Comparison of ENCODE assay signal across 12 cellular contexts in the genomic region with DNA sequence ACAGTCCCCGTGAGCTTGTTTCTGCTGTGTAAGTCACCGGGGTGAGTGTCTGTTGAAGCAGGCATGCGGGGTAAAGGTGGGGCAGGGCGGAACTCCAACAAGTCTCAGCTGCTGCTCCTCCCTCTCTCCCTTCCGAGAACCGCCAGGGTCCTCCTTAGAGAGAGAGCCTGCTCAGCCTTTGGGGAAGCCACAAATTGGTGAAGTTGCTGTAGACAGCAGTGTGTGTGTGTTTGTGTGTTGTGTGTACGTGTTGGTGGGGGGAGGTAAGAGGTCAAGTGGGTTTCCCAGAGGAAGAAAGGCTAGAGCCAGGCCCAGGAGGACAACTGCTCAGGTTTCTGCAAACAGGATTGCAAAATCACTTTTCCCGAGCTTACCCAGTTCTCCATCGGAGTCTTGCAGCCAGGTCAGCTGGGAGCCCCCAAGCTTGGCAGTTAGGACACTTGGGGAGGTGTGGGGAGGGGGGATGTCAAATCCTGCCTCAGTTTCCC. TPM values are rescaled to one million over a fixed set of nuclear protein-coding genes. Genes with fewer than 3 reads are reported as not detected.
DNase-seq lines count a peak whose midpoint lies in the region; ATAC-seq lines count a peak whose summit lies in the region.
"Had no signal": no experiment of that assay in that cellular context is flagged by ENCODE, and none has a peak within 500 bp of the region (broad histone marks: within the 10 kb centered on the region; RNA-seq: fewer than 3 reads in every experiment).

No MANE protein-coding gene starts in this region.

- intact Hi-C loops in left ventricle myocardium superior (cut with micrococcal nuclease), result no loop called here

- ATAC-seq in left ventricle myocardium superior (peak; percentile 36), GM18502 (IDR thresholded peaks at IDR 0.05; ENCODE audit: poor library complexity, unreplicated experiment) (no peak), GM18907 (IDR thresholded peaks at IDR 0.05; ENCODE audit: unreplicated experiment) (no peak)
- ATAC-seq: activated T-helper 17 cell treated with anti-CD3 and anti-CD28 coated beads, Interleukin-2, amount 50 U/mL, for 72 hours; naive thymus-derived CD8-positive, alpha-beta T cell had no signal

- DNase-seq in H4 (ENCODE audit: low spot score) (peak; percentile 38), RPMI8226 (peak; percentile 23), left ventricle myocardium superior (no peak), renal cortical epithelial cell (ENCODE audit: low read depth) (peak; percentile 62), NCI-H1694 (lab: John Stamatoyannopoulos, UW) (no peak), GM19238 (ENCODE audit: insufficient read length, low spot score) (no peak)
- DNase-seq: glutamatergic neuron; Karpas-422; naive thymus-derived CD8-positive, alpha-beta T cell had no signal

RNA-seq across cellular contexts. Expression of a gene that starts 38.9 kb away (rescaled TPM):
- total RNA-seq in H4 (2014; rRNA removed; shearing (Covaris generic)), result 5.3 and 8.4 TPM in 2 replicates
- total RNA-seq in left ventricle myocardium superior (54.8 TPM), renal cortical epithelial cell (18.2 and 37.5 TPM in 2 replicates)
- total RNA-seq: naive thymus-derived CD8-positive, alpha-beta T cell had no signal

Comparison
In these comparisons a context has a peak if more than half of its experiments do, and no peak if none do; other contexts are left out.
1. DNase-seq: peak in H4 (single experiment), RPMI8226 (single experiment) and renal cortical epithelial cell (single experiment); none in left ventricle myocardium superior (single experiment), NCI-H1694 (single experiment) and GM19238 (single experiment).